Comparison of ENCODE assay signal across 8 cellular contexts in genomic region chr3:42539871-42540714, GRCh38. TPM values are rescaled to one million over a fixed set of nuclear protein-coding genes. Genes with fewer than 3 reads are reported as not detected.
DNase-seq lines count a peak whose midpoint lies in the region.

No MANE protein-coding gene starts in this region.

- H3K27ac Mint-ChIP-seq in activated CD4-positive, alpha-beta T cell treated with anti-CD3 and anti-CD28 coated beads, Interleukin-2, amount 10 ng/mL, durations not matched to agents 24 days and 14 days = no peak overlapping the region

- H3K4me3 Mint-ChIP-seq in activated CD4-positive, alpha-beta T cell treated with anti-CD3 and anti-CD28 coated beads, Interleukin-2, amount 10 ng/mL, durations not matched to agents 24 days and 14 days = no peak overlapping the region

- no peaks in the 10 kb centered on the region for H3K27me3 Mint-ChIP-seq in activated CD4-positive, alpha-beta T cell treated with anti-CD3 and anti-CD28 coated beads, Interleukin-2, amount 10 ng/mL, durations not matched to agents 24 days and 14 days

- peaks cover 2% of the 10 kb centered on the region for H3K4me1 Mint-ChIP-seq in activated CD4-positive, alpha-beta T cell treated with anti-CD3 and anti-CD28 coated beads, Interleukin-2, amount 10 ng/mL, durations not matched to agents 24 days and 14 days

- no peaks in the 10 kb centered on the region for H3K9me3 Mint-ChIP-seq in activated CD4-positive, alpha-beta T cell treated with anti-CD3 and anti-CD28 coated beads, Interleukin-2, amount 10 ng/mL, durations not matched to agents 24 days and 14 days

- intact Hi-C loops in activated CD4-positive, alpha-beta T cell treated with anti-CD3 and anti-CD28 coated beads, Interleukin-2, amount 10 ng/mL, durations not matched to agents 24 days and 14 days (cut with micrococcal nuclease) = loop anchor here (1.0 kb wide), 1 partner anchor 39 kb away; no protein-coding TSS in a partner anchor

- no peaks in the 10 kb centered on the region for H3K36me3 Mint-ChIP-seq in activated CD4-positive, alpha-beta T cell treated with anti-CD3 and anti-CD28 coated beads, Interleukin-2, amount 10 ng/mL, durations not matched to agents 24 days and 14 days (ENCODE audit: low read depth)

- DNase-seq in NCI-H1417 (lab: John Stamatoyannopoulos, UW) = peak; percentile 1 to 44 (median 24)
- DNase-seq in NCI-H1417 treated with DMSO at 0.1 percent for 48 hours (lab: John Stamatoyannopoulos, UW) = no peak
- DNase-seq in HuH-7.5 (ENCODE audit: low spot score) = peak; percentile 90
- peak; percentile 90 for DNase-seq in activated CD4-positive, alpha-beta T cell treated with anti-CD3 and anti-CD28 coated beads, Interleukin-2, amount 10 ng/mL, durations not matched to agents 24 days and 14 days
- peak; percentile 77 for DNase-seq in ecto neural progenitor cell (ENCODE audit: low spot score)
- DNase-seq in mucosa of gallbladder (ENCODE audit: low spot score) = peak; percentile 60
- DNase-seq in stimulated activated naive CD4-positive, alpha-beta T cell (lab: John Stamatoyannopoulos, UW) = peak; percentile 8 to 67 (median 47)
- DNase-seq in hepatic stellate cell (ENCODE audit: low spot score) = no peak

RNA-seq across cellular contexts. Expression of gene VIPR1, which starts 37.6 kb away (rescaled TPM):
- total RNA-seq in activated CD4-positive, alpha-beta T cell treated with anti-CD3 and anti-CD28 coated beads, Interleukin-2, amount 10 ng/mL, durations not matched to agents 24 days and 14 days = 0.68 and 0.80 TPM in 2 replicates
- 91.7 TPM for total RNA-seq in mucosa of gallbladder

RNA-seq across cellular contexts. Expression of gene SEC22C, which starts 41.7 kb away (rescaled TPM):
- 36.3 and 39.6 TPM in 2 replicates for total RNA-seq in activated CD4-positive, alpha-beta T cell treated with anti-CD3 and anti-CD28 coated beads, Interleukin-2, amount 10 ng/mL, durations not matched to agents 24 days and 14 days
- total RNA-seq in mucosa of gallbladder = 37.0 TPM

RNA-seq across cellular contexts. Expression of gene SS18L2, which starts 50.6 kb away (rescaled TPM):
- 66.6 and 66.8 TPM in 2 replicates for total RNA-seq in activated CD4-positive, alpha-beta T cell treated with anti-CD3 and anti-CD28 coated beads, Interleukin-2, amount 10 ng/mL, durations not matched to agents 24 days and 14 days
- total RNA-seq in mucosa of gallbladder = 20.3 TPM

Comparison
In these comparisons a context has a peak if more than half of its experiments do, and no peak if none do; other contexts are left out.
1. DNase-seq: peak in NCI-H1417 (3 of 3), HuH-7.5 (single experiment), activated CD4-positive, alpha-beta T cell treated with anti-CD3 and anti-CD28 coated beads, Interleukin-2, amount 10 ng/mL, durations not matched to agents 24 days and 14 days (single experiment), ecto neural progenitor cell (single experiment), mucosa of gallbladder (single experiment) and stimulated activated naive CD4-positive, alpha-beta T cell (6 of 6); none in NCI-H1417 treated with DMSO at 0.1 percent for 48 hours (single experiment) and hepatic stellate cell (single experiment).
2. RNA of gene VIPR1, which starts 37.6 kb away (total RNA-seq): 91.7 TPM in mucosa of gallbladder (single experiment); 0.68 to 0.80 TPM in activated CD4-positive, alpha-beta T cell treated with anti-CD3 and anti-CD28 coated beads, Interleukin-2, amount 10 ng/mL, durations not matched to agents 24 days and 14 days; every median in the first group is over 10 times any median in the second.